Comparison of ENCODE assay signal across 8 cellular contexts in the genomic region with DNA sequence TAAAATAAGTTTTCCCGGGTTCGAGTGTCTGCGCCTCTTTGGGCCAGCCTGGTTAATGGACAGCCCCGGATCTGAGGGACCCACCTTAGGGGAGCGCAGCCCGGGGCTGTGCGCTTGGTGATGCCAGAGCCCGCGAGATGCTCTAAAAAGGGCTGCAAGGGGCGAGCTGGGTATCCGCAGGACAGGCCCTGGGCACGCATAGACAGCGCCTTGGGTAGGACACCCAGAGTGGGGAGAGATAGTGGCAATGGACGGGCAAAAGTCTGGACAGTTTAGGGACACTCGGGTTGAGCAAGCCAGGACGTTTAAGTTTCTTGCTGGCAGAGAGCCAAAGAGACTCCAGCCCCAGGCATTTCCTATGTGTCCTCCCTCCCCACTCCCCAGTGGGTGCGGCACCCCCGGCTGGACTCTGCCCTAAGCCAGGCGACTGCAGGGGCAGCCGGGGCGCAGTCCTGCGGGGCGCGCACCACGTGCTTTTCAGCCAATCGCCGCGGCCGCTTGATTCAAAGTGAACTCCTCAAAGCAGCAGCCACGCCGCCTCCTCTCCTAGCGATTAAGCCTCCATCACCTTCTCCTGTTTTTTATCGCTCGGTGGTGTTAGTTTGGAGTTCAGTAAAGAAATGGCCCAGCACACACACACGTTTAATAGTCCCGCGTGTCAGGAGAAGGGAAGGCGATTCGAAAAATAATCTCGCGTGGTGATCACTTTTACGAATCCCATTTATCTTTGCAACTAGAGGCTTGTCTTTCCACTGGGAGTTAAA. TPM values are rescaled to one million over a fixed set of nuclear protein-coding genes. Genes with fewer than 3 reads are reported as not detected.
DNase-seq lines count a peak whose midpoint lies in the region; ATAC-seq, FAIRE-seq and TF ChIP-seq lines count a peak whose summit lies in the region.

No MANE protein-coding gene starts in this region.

- CTCF ChIA-PET in A549 (lab: Yijun Ruan, JAX) = interaction anchor here (0.6 to 11.3 kb wide), 74 partner anchors 8 to 1050 kb away, joined by 3 to 141 read pairs (median 4); no protein-coding TSS in a partner anchor

- peak overlapping the region; percentile 22 for H3K27ac Mint-ChIP-seq in activated T-helper 1 cell treated with anti-CD3 and anti-CD28 coated beads, Interleukin-12 subunit alpha, Interleukin-12 subunit beta, Interleukin-2, Interleukin-4 antibody, amounts not matched to agents 30 ng/mL and 10 ng/mL and 1 ng/mL, durations not matched to agents 14 hours and 24 hours and 36 hours
- H3K27ac Mint-ChIP-seq in natural killer cell (peak overlapping the region; percentile 83 to 91), type B pancreatic cell (peak overlapping the region; percentile 93)

- peak in 1 of 2 experiments; percentile 17; a peak in 1 of 5 replicates for TF ChIP-seq EP300 in A549 (IDR thresholded peaks at IDR 0.05)

- H3K27me3 Mint-ChIP-seq in activated T-helper 1 cell treated with anti-CD3 and anti-CD28 coated beads, Interleukin-12 subunit alpha, Interleukin-12 subunit beta, Interleukin-2, Interleukin-4 antibody, amounts not matched to agents 30 ng/mL and 10 ng/mL and 1 ng/mL, durations not matched to agents 14 hours and 24 hours and 36 hours (ENCODE audit: insufficient read depth) = peaks cover 45% of the 10 kb centered on the region
- H3K27me3 Mint-ChIP-seq in natural killer cell (ENCODE audit: low read depth in 2 of 2) (no peaks in the 10 kb centered on the region), type B pancreatic cell (peaks cover 3% of the 10 kb centered on the region)

- POLR2A ChIA-PET in A549 (lab: Yijun Ruan, JAX) = interaction anchor here (0.6 to 2.7 kb wide), 27 partner anchors 10 to 796 kb away, joined by 3 to 47 read pairs (median 3); no protein-coding TSS in a partner anchor

- H3K9me3 ChIP-seq in A549 = no peaks in the 10 kb centered on the region

- H3K4me2 ChIP-seq in A549 = peak overlapping the region; percentile 91

- H3K27ac ChIP-seq in A549 = peak overlapping the region; percentile 92 to 94

- ATAC-seq in A549 (peak; percentile 67 to 76), HG02981 (IDR thresholded peaks at IDR 0.05; ENCODE audit: unreplicated experiment) (peak; percentile 16), natural killer cell (peak; percentile 11 to 22 (median 15))

- no peak for TF ChIP-seq CTCF in A549 (IDR thresholded peaks at IDR 0.05)
- no peak for TF ChIP-seq CTCF in GM13977 (IDR thresholded peaks at IDR 0.05; ENCODE audit: extremely low read depth, insufficient read depth, missing control alignments)
- TF ChIP-seq CTCF in fibroblast of villous mesenchyme (IDR thresholded peaks at IDR 0.05; ENCODE audit: insufficient read depth, low read depth, low read length) = no peak
- TF ChIP-seq CTCF in natural killer cell (IDR thresholded peaks at IDR 0.05) = no peak
- TF ChIP-seq CTCF in type B pancreatic cell (conservative IDR thresholded peaks at IDR 0.05) = no peak

- in situ Hi-C loops in GM13977 (cut with MboI; ENCODE audit: low pct_unique_long_range_greater_than_20kb, low sequenced_read_pairs, unreplicated experiment) = loop anchor here (25.0 kb wide), 1 partner anchor 604 kb away; no protein-coding TSS in a partner anchor

- H3K4me3 ChIP-seq in A549 (peak overlapping the region; percentile 90), fibroblast of villous mesenchyme (ENCODE audit: low read depth, low read length) (peak overlapping the region; percentile 85)

- DNase-seq in A549 (ENCODE audit: low read depth in 1 of 2, low spot score in 1 of 2) (peak; percentile 66 to 93), GM13977 (ENCODE audit: low spot score) (peak; percentile 29), NCI-H748 treated with DMSO at 0.1 percent for 48 hours (lab: John Stamatoyannopoulos, UW) (peak; percentile 92), fibroblast of villous mesenchyme (ENCODE audit: low read depth) (peak; percentile 74), natural killer cell (peak; percentile 34), type B pancreatic cell (ENCODE audit: extremely low spot score, unreplicated experiment) (peak; percentile 85)
- peak; percentile 23 for DNase-seq in activated T-helper 1 cell treated with anti-CD3 and anti-CD28 coated beads, Interleukin-12 subunit alpha, Interleukin-12 subunit beta, Interleukin-2, Interleukin-4 antibody, amounts not matched to agents 30 ng/mL and 10 ng/mL and 1 ng/mL, durations not matched to agents 14 hours and 24 hours and 36 hours (ENCODE audit: low spot score)

- no peaks in the 10 kb centered on the region for H3K9me3 Mint-ChIP-seq in activated T-helper 1 cell treated with anti-CD3 and anti-CD28 coated beads, Interleukin-12 subunit alpha, Interleukin-12 subunit beta, Interleukin-2, Interleukin-4 antibody, amounts not matched to agents 30 ng/mL and 10 ng/mL and 1 ng/mL, durations not matched to agents 14 hours and 24 hours and 36 hours
- H3K9me3 Mint-ChIP-seq in natural killer cell (no peaks in the 10 kb centered on the region), type B pancreatic cell (no peaks in the 10 kb centered on the region)

- peak overlapping the region; percentile 86 for H3K4me3 Mint-ChIP-seq in activated T-helper 1 cell treated with anti-CD3 and anti-CD28 coated beads, Interleukin-12 subunit alpha, Interleukin-12 subunit beta, Interleukin-2, Interleukin-4 antibody, amounts not matched to agents 30 ng/mL and 10 ng/mL and 1 ng/mL, durations not matched to agents 14 hours and 24 hours and 36 hours
- H3K4me3 Mint-ChIP-seq in natural killer cell (peak overlapping the region; percentile 91), type B pancreatic cell (peak overlapping the region; percentile 95)

- TF ChIP-seq RAD21 in A549 (conservative IDR thresholded peaks at IDR 0.05 in 1 of 2, IDR thresholded peaks at IDR 0.05 in 1 of 2) = 0 out of 5 replicates have a peak, but pooled peaks of 1 of the 2 experiments have one; percentile 26

- H3K36me3 Mint-ChIP-seq in activated T-helper 1 cell treated with anti-CD3 and anti-CD28 coated beads, Interleukin-12 subunit alpha, Interleukin-12 subunit beta, Interleukin-2, Interleukin-4 antibody, amounts not matched to agents 30 ng/mL and 10 ng/mL and 1 ng/mL, durations not matched to agents 14 hours and 24 hours and 36 hours (ENCODE audit: low read depth) = no peaks in the 10 kb centered on the region
- H3K36me3 Mint-ChIP-seq in natural killer cell = no peaks in the 10 kb centered on the region
- H3K36me3 Mint-ChIP-seq in type B pancreatic cell = peaks cover 13% of the 10 kb centered on the region

- intact Hi-C loops in activated T-helper 1 cell treated with anti-CD3 and anti-CD28 coated beads, Interleukin-12 subunit alpha, Interleukin-12 subunit beta, Interleukin-2, Interleukin-4 antibody, amounts not matched to agents 30 ng/mL and 10 ng/mL and 1 ng/mL, durations not matched to agents 14 hours and 24 hours and 36 hours (cut with micrococcal nuclease) = loop anchor here (1.0 to 10.0 kb wide), 6 partner anchors 44 to 586 kb away; partner anchors contain the start of genes GFM2, HEXB and NSA2
- intact Hi-C loops in natural killer cell (cut with micrococcal nuclease) = loop anchor here (5.0 to 10.0 kb wide), 3 partner anchors 314 to 946 kb away; no protein-coding TSS in a partner anchor

- 3% methylated on average over 38 of the region's 42 CpGs for WGBS in A549 (ENCODE audit: missing lambda C conversion rate)

- TF ChIP-seq POLR2A in A549 (IDR thresholded peaks at IDR 0.05; ENCODE audit: low read length) = 0 out of 2 replicates have a peak, but pooled peaks have one; percentile 8

- peaks cover 40% of the 10 kb centered on the region for H3K4me1 ChIP-seq in A549

- H3K4me1 Mint-ChIP-seq in activated T-helper 1 cell treated with anti-CD3 and anti-CD28 coated beads, Interleukin-12 subunit alpha, Interleukin-12 subunit beta, Interleukin-2, Interleukin-4 antibody, amounts not matched to agents 30 ng/mL and 10 ng/mL and 1 ng/mL, durations not matched to agents 14 hours and 24 hours and 36 hours (ENCODE audit: low read depth) = peaks cover 49% of the 10 kb centered on the region
- H3K4me1 Mint-ChIP-seq in natural killer cell = peaks cover 45 to 55% of the 10 kb centered on the region in 2 donors
- peaks cover 46% of the 10 kb centered on the region for H3K4me1 Mint-ChIP-seq in type B pancreatic cell (ENCODE audit: unreplicated experiment)

- no peak for FAIRE-seq in A549 (lab: Jason Lieb, UNC)

TF ChIP-seq in A549, 52 proteins besides CTCF, POLR2A, EP300 and RAD21 (continues in another document):
- TF ChIP-seq, protein P1, sequence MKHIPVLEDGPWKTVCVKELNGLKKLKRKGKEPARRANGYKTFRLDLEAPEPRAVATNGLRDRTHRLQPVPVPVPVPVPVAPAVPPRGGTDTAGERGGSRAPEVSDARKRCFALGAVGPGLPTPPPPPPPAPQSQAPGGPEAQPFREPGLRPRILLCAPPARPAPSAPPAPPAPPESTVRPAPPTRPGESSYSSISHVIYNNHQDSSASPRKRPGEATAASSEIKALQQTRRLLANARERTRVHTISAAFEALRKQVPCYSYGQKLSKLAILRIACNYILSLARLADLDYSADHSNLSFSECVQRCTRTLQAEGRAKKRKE (CRISPR knock-in tag; IDR thresholded peaks at IDR 0.05; ENCODE audit: low read depth) = no peak
- peak; percentile 91 for TF ChIP-seq MYC (IDR thresholded peaks at IDR 0.05; ENCODE audit: borderline replicate concordance, low read length)

RNA-seq across cellular contexts. Expression of gene ENC1, which starts 0.7 kb away (rescaled TPM):
- 20.0 and 22.5 TPM in 2 replicates for polyA plus RNA-seq in A549 (2011; rRNA removed)
- 12.5 and 19.7 TPM in 2 replicates for polyA plus RNA-seq in A549 (2012; cell fraction: cytosol; rRNA removed)
- 21.6 and 49.2 TPM in 2 replicates for polyA plus RNA-seq in A549 (2012; cell fraction: nucleus; rRNA removed)
- polyA plus RNA-seq in A549 (2017; fragmentation: RNase III; extraction: RNeasy Plus Mini Kit Qiagen cat#74134 plus additional on column Dnase treatment) = 17.0 to 21.3 TPM (median 20.4 TPM) in 3 replicates
- 37.4 and 38.2 TPM in 2 replicates for polyA minus RNA-seq in A549 (2011; rRNA and poly(A)+ RNA removed)
- total RNA-seq in activated T-helper 1 cell treated with anti-CD3 and anti-CD28 coated beads, Interleukin-12 subunit alpha, Interleukin-12 subunit beta, Interleukin-2, Interleukin-4 antibody, amounts not matched to agents 30 ng/mL and 10 ng/mL and 1 ng/mL, durations not matched to agents 14 hours and 24 hours and 36 hours = 2.7 and 3.2 TPM in 2 replicates
- 50.3 and 72.1 TPM in 2 replicates for total RNA-seq in fibroblast of villous mesenchyme
- 100 to 1,000 TPM in 1 of 3 donors, 10 to 100 TPM in 2; 89.6 to 133 (median 99.3) TPM for total RNA-seq in natural killer cell
- total RNA-seq in type B pancreatic cell (ENCODE audit: low replicate concordance) = 83.2 and 96.8 TPM in 2 replicates

RNA-seq across cellular contexts. Expression of gene HEXB, which starts 43.8 kb away (rescaled TPM):
- polyA plus RNA-seq in A549 (2011; rRNA removed) (111 and 153 TPM in 2 replicates), A549 (2017; fragmentation: RNase III; extraction: RNeasy Plus Mini Kit Qiagen cat#74134 plus additional on column Dnase treatment) (75.4 to 83.5 TPM (median 79.2 TPM) in 3 replicates)
- 49.5 and 52.7 TPM in 2 replicates for polyA plus RNA-seq in A549 (2012; cell fraction: cytosol; rRNA removed)
- 52.0 and 74.1 TPM in 2 replicates for polyA plus RNA-seq in A549 (2012; cell fraction: nucleus; rRNA removed)
- 46.7 and 61.5 TPM in 2 replicates for polyA minus RNA-seq in A549 (2011; rRNA and poly(A)+ RNA removed)
- total RNA-seq in activated T-helper 1 cell treated with anti-CD3 and anti-CD28 coated beads, Interleukin-12 subunit alpha, Interleukin-12 subunit beta, Interleukin-2, Interleukin-4 antibody, amounts not matched to agents 30 ng/mL and 10 ng/mL and 1 ng/mL, durations not matched to agents 14 hours and 24 hours and 36 hours = 62.7 and 71.4 TPM in 2 replicates
- total RNA-seq in fibroblast of villous mesenchyme (162 and 187 TPM in 2 replicates), natural killer cell (10 to 100 TPM; 55.3 to 61.4 (median 55.5) TPM), type B pancreatic cell (ENCODE audit: low replicate concordance) (76.6 and 114 TPM in 2 replicates)

Comparison
In these comparisons a context has a peak if more than half of its experiments do, and no peak if none do; other contexts are left out.
1. Peak in every context shown above with its lines: DNase-seq, ATAC-seq, H3K4me3 ChIP-seq and H3K27ac ChIP-seq.
2. ATAC-seq: peak in every context shown above with its lines; median percentile 72 in A549; 16 in HG02981; 15 in natural killer cell.
3. DNase-seq: peak in every context shown above with its lines; median percentile 92 in NCI-H748 treated with DMSO at 0.1 percent for 48 hours; 85 in type B pancreatic cell; 80 in A549; 74 in fibroblast of villous mesenchyme; 34 in natural killer cell; 29 in GM13977; 23 in activated T-helper 1 cell treated with anti-CD3 and anti-CD28 coated beads, Interleukin-12 subunit alpha, Interleukin-12 subunit beta, Interleukin-2, Interleukin-4 antibody, amounts not matched to agents 30 ng/mL and 10 ng/mL and 1 ng/mL, durations not matched to agents 14 hours and 24 hours and 36 hours.
4. H3K27ac Mint-ChIP-seq: peak in every context shown above with its lines; median percentile 93 in type B pancreatic cell; 87 in natural killer cell; 22 in activated T-helper 1 cell treated with anti-CD3 and anti-CD28 coated beads, Interleukin-12 subunit alpha, Interleukin-12 subunit beta, Interleukin-2, Interleukin-4 antibody, amounts not matched to agents 30 ng/mL and 10 ng/mL and 1 ng/mL, durations not matched to agents 14 hours and 24 hours and 36 hours.
5. RNA of gene ENC1, which starts 0.7 kb away (total RNA-seq): 89.6 to 133 TPM in natural killer cell, 83.2 to 96.8 TPM in type B pancreatic cell and 50.3 to 72.1 TPM in fibroblast of villous mesenchyme; 2.7 to 3.2 TPM in activated T-helper 1 cell treated with anti-CD3 and anti-CD28 coated beads, Interleukin-12 subunit alpha, Interleukin-12 subunit beta, Interleukin-2, Interleukin-4 antibody, amounts not matched to agents 30 ng/mL and 10 ng/mL and 1 ng/mL, durations not matched to agents 14 hours and 24 hours and 36 hours; every median in the first group is over 10 times any median in the second.